ENCODE assay signal across 20 cellular contexts in genomic region chr13:40120781-40121180, GRCh38.
DNase-seq lines count a peak whose midpoint lies in the region; TF ChIP-seq lines count a peak whose summit lies in the region.
"Had no signal": no experiment of that assay in that cellular context is flagged by ENCODE, and none has a peak within 500 bp of the region (broad histone marks: within the 10 kb centered on the region; RNA-seq: fewer than 3 reads in every experiment).

No MANE protein-coding gene starts in this region.

- peaks cover 49% of the 10 kb centered on the region for H3K4me1 Mint-ChIP-seq in chondrocyte (ENCODE audit: low read depth)

- H3K36me3 Mint-ChIP-seq in chondrocyte (ENCODE audit: low read depth): no peaks in the 10 kb centered on the region
- H3K36me3 Mint-ChIP-seq: activated naive CD8-positive, alpha-beta T cell; neural progenitor cell; stimulated activated memory B cell treated with anti-CD40 and anti-IgM and Interleukin-4, amounts not matched to agents 10 μg/mL and 1 μg/mL and 100 μg/mL, for 72 hours; type B pancreatic cell had no signal

- no peak for TF ChIP-seq CTCF in chondrocyte (IDR thresholded peaks at IDR 0.05)
- no peak for TF ChIP-seq CTCF in tibial artery (IDR thresholded peaks at IDR 0.05)

- H3K36me3 ChIP-seq in HAP-1 (replicated peaks) (no peaks in the 10 kb centered on the region; the same call in 1 of the 2 replicates), tibial artery (no peaks in the 10 kb centered on the region)
- H3K36me3 ChIP-seq: BLaER1, breast epithelium, neural progenitor cell had no signal

- H3K9me3 ChIP-seq in HAP-1 (peaks cover 6% of the 10 kb centered on the region), tibial artery (no peaks in the 10 kb centered on the region)
- H3K9me3 ChIP-seq: BLaER1, breast epithelium had no signal

- H3K27me3 ChIP-seq in HAP-1 (ENCODE audit: low read depth) (no peaks in the 10 kb centered on the region), tibial artery (no peaks in the 10 kb centered on the region)
- H3K27me3 ChIP-seq: BLaER1, breast epithelium, neural progenitor cell had no signal

- H3K4me1 ChIP-seq in HAP-1 (peaks cover 65% of the 10 kb centered on the region), tibial artery (peaks cover 0 to 35% (median 14%) of the 10 kb centered on the region in 4 donors)
- H3K4me1 ChIP-seq: breast epithelium, neural progenitor cell had no signal

- peak; percentile 21 to 98 for DNase-seq in HAP-1 (ENCODE audit: low spot score in 2 of 2)
- DNase-seq in chondrocyte (ENCODE audit: low spot score): no peak
- peak; percentile 5 for DNase-seq in midbrain (lab: John Stamatoyannopoulos, UW)
- DNase-seq in tibial artery: no peak
- no peak for DNase-seq in NCI-H1436 (lab: John Stamatoyannopoulos, UW)
- no peak for DNase-seq in NCI-H2196 (lab: John Stamatoyannopoulos, UW; ENCODE audit: unreplicated experiment)
- no peak for DNase-seq in activated naive CD4-positive, alpha-beta T cell (lab: John Stamatoyannopoulos, UW)
- DNase-seq in OCI-M1 (lab: John Stamatoyannopoulos, UW): no peak
- DNase-seq: activated CD4-positive, CD25-positive, alpha-beta regulatory T cell treated with anti-CD3 and anti-CD28 coated beads, Interleukin-2, amount 50 U/mL, for 72 hours; activated T-cell treated with anti-CD3 and anti-CD28 coated beads, Interleukin-2, amount 50 U/mL, for 72 hours; Calu3; dermis blood vessel endothelial cell; left colon; NCI-H1436 treated with DMSO at 0.1 percent for 48 hours had no signal

- H3K4me3 Mint-ChIP-seq in chondrocyte (ENCODE audit: unreplicated experiment): no peak overlapping the region
- H3K4me3 Mint-ChIP-seq: activated naive CD8-positive, alpha-beta T cell; activated T-cell treated with anti-CD3 and anti-CD28 coated beads, Interleukin-2, amount 50 U/mL, for 72 hours; neural progenitor cell; stimulated activated memory B cell treated with anti-CD40 and anti-IgM and Interleukin-4, amounts not matched to agents 10 μg/mL and 1 μg/mL and 100 μg/mL, for 72 hours; type B pancreatic cell had no signal

- peak overlapping the region; percentile 87 for H3K27ac Mint-ChIP-seq in chondrocyte (ENCODE audit: unreplicated experiment)
- H3K27ac Mint-ChIP-seq: activated naive CD8-positive, alpha-beta T cell; activated T-cell treated with anti-CD3 and anti-CD28 coated beads, Interleukin-2, amount 50 U/mL, for 72 hours; neural progenitor cell; stimulated activated memory B cell treated with anti-CD40 and anti-IgM and Interleukin-4, amounts not matched to agents 10 μg/mL and 1 μg/mL and 100 μg/mL, for 72 hours; type B pancreatic cell had no signal

- intact Hi-C loops in tibial artery (cut with DNase I; ENCODE audit: low total_unique reads): no loop called here

- no peaks in the 10 kb centered on the region for H3K27me3 Mint-ChIP-seq in chondrocyte (ENCODE audit: low read depth)
- H3K27me3 Mint-ChIP-seq: activated naive CD8-positive, alpha-beta T cell; stimulated activated memory B cell treated with anti-CD40 and anti-IgM and Interleukin-4, amounts not matched to agents 10 μg/mL and 1 μg/mL and 100 μg/mL, for 72 hours; type B pancreatic cell had no signal

- H3K9me3 Mint-ChIP-seq in chondrocyte (ENCODE audit: low read depth): peaks cover 8% of the 10 kb centered on the region
- H3K9me3 Mint-ChIP-seq: stimulated activated memory B cell treated with anti-CD40 and anti-IgM and Interleukin-4, amounts not matched to agents 10 μg/mL and 1 μg/mL and 100 μg/mL, for 72 hours; type B pancreatic cell had no signal

- in situ Hi-C loops in HAP-1 (cut with MboI; ENCODE audit: low sequenced_read_pairs): no loop called here

- H3K4me3 ChIP-seq in HAP-1 (no peak overlapping the region), tibial artery (no peak overlapping the region)
- H3K4me3 ChIP-seq: BLaER1, breast epithelium, neural progenitor cell had no signal

- H3K27ac ChIP-seq in tibial artery: peak overlapping the region; percentile 2 to 47
- H3K27ac ChIP-seq: BLaER1, neural progenitor cell had no signal

Comparison
In these comparisons a context has a peak if more than half of its experiments do, and no peak if none do; other contexts are left out.
1. DNase-seq: peak in HAP-1 (2 of 2) and midbrain (single experiment); none in chondrocyte (single experiment), tibial artery (0 of 2), NCI-H1436 (single experiment), NCI-H2196 (single experiment), activated naive CD4-positive, alpha-beta T cell (0 of 4) and OCI-M1 (single experiment).